9 cellular contexts compared by ENCODE assay signal in the genomic region with DNA sequence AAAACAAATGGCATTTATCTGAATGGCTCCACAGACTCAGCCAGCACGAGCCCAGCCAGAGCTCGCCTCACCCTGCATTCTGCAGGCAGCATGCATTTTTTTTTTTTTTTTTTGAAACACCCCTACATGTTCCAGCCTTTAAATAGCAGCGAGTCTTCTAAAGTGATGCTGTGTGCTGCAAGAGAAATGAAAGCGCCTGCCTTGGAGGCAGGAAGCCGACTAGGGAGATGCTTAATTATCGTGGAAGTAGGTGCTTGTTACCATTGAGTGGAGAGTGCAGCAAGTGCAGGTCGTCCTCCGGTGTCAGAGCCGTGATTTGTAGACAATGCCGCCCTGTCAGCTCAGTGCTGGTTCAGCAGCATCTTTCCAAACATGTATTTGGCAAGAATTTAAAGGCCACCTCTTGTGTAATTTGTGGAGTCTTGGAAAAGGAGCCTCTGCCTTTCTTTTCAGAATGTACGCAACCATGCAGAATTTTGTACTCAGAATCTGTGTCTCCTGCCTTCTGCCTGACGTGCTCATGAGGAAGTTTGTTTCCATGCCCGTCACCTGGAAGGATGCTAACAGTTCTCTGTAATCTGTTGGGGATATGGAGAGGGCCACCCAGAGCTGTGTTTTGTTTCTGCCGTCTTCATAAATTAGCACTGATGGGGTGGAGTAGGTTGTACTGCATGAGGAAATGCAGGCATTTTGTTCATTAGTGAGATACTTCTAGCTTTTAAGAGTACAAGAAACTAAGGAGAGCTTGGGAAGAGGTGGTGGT.
A peak's percentile ranks its signal among the peaks of the same experiment; 100 is the strongest.
DNase-seq lines count a peak whose midpoint lies in the region; ATAC-seq, FAIRE-seq and TF ChIP-seq lines count a peak whose summit lies in the region.
"Had no signal": no experiment of that assay in that cellular context is flagged by ENCODE, and none has a peak within 500 bp of the region (broad histone marks: within the 10 kb centered on the region; RNA-seq: fewer than 3 reads in every experiment).

No MANE protein-coding gene starts in this region.

- peak overlapping the region; percentile 12 for H3K4me3 Mint-ChIP-seq in T-helper 17 cell

- H3K4me1 ChIP-seq in left ventricle myocardium inferior = peaks cover 11% of the 10 kb centered on the region
- no peaks in the 10 kb centered on the region for H3K4me1 ChIP-seq in colonic mucosa

- intact Hi-C loops in left ventricle myocardium inferior (cut with micrococcal nuclease) (no loop called here), sciatic nerve (cut with DNase I) (no loop called here), colonic mucosa (cut with DNase I) (no loop called here)

- TF ChIP-seq CTCF in left ventricle myocardium inferior (IDR thresholded peaks at IDR 0.05; ENCODE audit: borderline replicate concordance) = no peak
- TF ChIP-seq CTCF in colonic mucosa (IDR thresholded peaks at IDR 0.05) = no peak

- H3K27me3 ChIP-seq in left ventricle myocardium inferior (ENCODE audit: low read depth) (no peaks in the 10 kb centered on the region), colonic mucosa (no peaks in the 10 kb centered on the region)

- H3K4me1 Mint-ChIP-seq in T-helper 17 cell = peaks cover 11% of the 10 kb centered on the region

- no peak overlapping the region for H3K27ac Mint-ChIP-seq in T-helper 17 cell

- H3K36me3 ChIP-seq in left ventricle myocardium inferior (no peaks in the 10 kb centered on the region), colonic mucosa (no peaks in the 10 kb centered on the region)

- FAIRE-seq in HTR-8/SVneo (lab: Jason Lieb, UNC) (no peak), frontal cortex (lab: Jason Lieb, UNC) (no peak)

- no peaks in the 10 kb centered on the region for H3K27me3 Mint-ChIP-seq in T-helper 17 cell

- ATAC-seq in T-helper 17 cell = no peak
- peak; percentile 78 for ATAC-seq in sciatic nerve

- peak; percentile 15 for DNase-seq in ELF-1 (ENCODE audit: low read depth, low spot score)
- DNase-seq in T-helper 17 cell = no peak
- DNase-seq in left ventricle myocardium inferior = no peak
- DNase-seq in sciatic nerve (ENCODE audit: low spot score) = peak; percentile 61
- no peak for DNase-seq in HTR-8/SVneo (ENCODE audit: insufficient read length, low spot score)
- DNase-seq in ureter (ENCODE audit: low spot score) = no peak
- DNase-seq in colonic mucosa = no peak
- no peak for DNase-seq in frontal cortex (ENCODE audit: low spot score in 2 of 2)
- DNase-seq: foreskin melanocyte had no signal

- H3K4me3 ChIP-seq in left ventricle myocardium inferior = peak overlapping the region; percentile 44
- no peak overlapping the region for H3K4me3 ChIP-seq in colonic mucosa

- H3K27ac ChIP-seq in left ventricle myocardium inferior (replicated peaks) (no peak overlapping the region), colonic mucosa (no peak overlapping the region)

- no peak overlapping the region for H3K9ac ChIP-seq in colonic mucosa (ENCODE audit: low read depth in 2 of 2, low read length in 2 of 2)

- H3K36me3 Mint-ChIP-seq in T-helper 17 cell (ENCODE audit: low read depth) = peaks cover 4% of the 10 kb centered on the region

- H3K9me3 ChIP-seq in T-helper 17 cell (ENCODE audit: control insufficient read depth, low read length, poor library complexity, severe bottlenecking) (no peaks in the 10 kb centered on the region), left ventricle myocardium inferior (replicated peaks) (no peaks in the 10 kb centered on the region), colonic mucosa (no peaks in the 10 kb centered on the region)

Comparison
In these comparisons a context has a peak if more than half of its experiments do, and no peak if none do; other contexts are left out.
1. DNase-seq: peak in ELF-1 (single experiment) and sciatic nerve (single experiment); none in T-helper 17 cell (0 of 3), left ventricle myocardium inferior (single experiment), HTR-8/SVneo (single experiment), ureter (single experiment), colonic mucosa (single experiment) and frontal cortex (0 of 2).